ENCODE assay signal across 19 cellular contexts in genomic region chr1:93603581-93603980, GRCh38.
"Had no signal": no experiment of that assay in that cellular context is flagged by ENCODE, and none has a peak within 500 bp of the region (broad histone marks: within the 10 kb centered on the region; RNA-seq: fewer than 3 reads in every experiment).

No MANE protein-coding gene starts in this region.

- H2AFZ ChIP-seq: hepatocyte, neural progenitor cell had no signal

- H3K4me3 Mint-ChIP-seq: activated naive CD4-positive, alpha-beta T cell treated with anti-CD3 and anti-CD28 coated beads, Interleukin-2, amount 50 U/mL, for 24 hours; memory B cell; naive thymus-derived CD4-positive, alpha-beta T cell; neural progenitor cell; stimulated activated effector memory CD8-positive, alpha-beta T cell treated with anti-CD3 and anti-CD28 coated beads, Interleukin-12 subunit alpha, Interleukin-12 subunit beta, amount 100 ng/mL, for 72 hours; stimulated activated naive CD8-positive, alpha-beta T cell treated with anti-CD3 and anti-CD28 coated beads, Interleukin-15, amount 100 ng/mL, for 72 hours; T-helper 1 cell treated with Interleukin-12 subunit alpha and Interleukin-12 subunit beta and Interleukin-4 antibody, amounts not matched to agents 30 μg/mL and 1 μg/mL, for 36 hours; WTC11 had no signal

- H3K27ac Mint-ChIP-seq: activated naive CD4-positive, alpha-beta T cell treated with anti-CD3 and anti-CD28 coated beads, Interleukin-2, amount 50 U/mL, for 24 hours; memory B cell; naive thymus-derived CD4-positive, alpha-beta T cell; neural progenitor cell; stimulated activated effector memory CD8-positive, alpha-beta T cell treated with anti-CD3 and anti-CD28 coated beads, Interleukin-12 subunit alpha, Interleukin-12 subunit beta, amount 100 ng/mL, for 72 hours; stimulated activated naive CD8-positive, alpha-beta T cell treated with anti-CD3 and anti-CD28 coated beads, Interleukin-15, amount 100 ng/mL, for 72 hours; T-helper 1 cell treated with Interleukin-12 subunit alpha and Interleukin-12 subunit beta and Interleukin-4 antibody, amounts not matched to agents 30 μg/mL and 1 μg/mL, for 36 hours; WTC11 had no signal

- H3K9ac ChIP-seq: neural progenitor cell had no signal

- H3K9me3 Mint-ChIP-seq: activated naive CD4-positive, alpha-beta T cell treated with anti-CD3 and anti-CD28 coated beads, Interleukin-2, amount 50 U/mL, for 24 hours; memory B cell; naive thymus-derived CD4-positive, alpha-beta T cell; stimulated activated effector memory CD8-positive, alpha-beta T cell treated with anti-CD3 and anti-CD28 coated beads, Interleukin-12 subunit alpha, Interleukin-12 subunit beta, amount 100 ng/mL, for 72 hours; stimulated activated naive CD8-positive, alpha-beta T cell treated with anti-CD3 and anti-CD28 coated beads, Interleukin-15, amount 100 ng/mL, for 72 hours; T-helper 1 cell treated with Interleukin-12 subunit alpha and Interleukin-12 subunit beta and Interleukin-4 antibody, amounts not matched to agents 30 μg/mL and 1 μg/mL, for 36 hours; WTC11 had no signal

- H3K27ac ChIP-seq: body of pancreas, cardiac muscle cell, hepatocyte, neural progenitor cell, tibial artery had no signal

- H3K36me3 ChIP-seq: cardiac muscle cell, neural progenitor cell, tibial artery had no signal

- H3K27me3 ChIP-seq: body of pancreas, hepatocyte, neural progenitor cell, tibial artery had no signal

- H3K4me3 ChIP-seq: body of pancreas, cardiac muscle cell, hepatocyte, neural progenitor cell, tibial artery had no signal

- H3K9me3 ChIP-seq: body of pancreas, tibial artery had no signal

- H3K36me3 Mint-ChIP-seq: activated naive CD4-positive, alpha-beta T cell treated with anti-CD3 and anti-CD28 coated beads, Interleukin-2, amount 50 U/mL, for 24 hours; naive thymus-derived CD4-positive, alpha-beta T cell; WTC11 had no signal

- DNase-seq: activated gamma-delta T cell treated with Interleukin-2 at 50 U/mL for 16 hours; activated T-cell treated with anti-CD3 and anti-CD28 coated beads, Interleukin-2, amount 50 U/mL, for 1 hour; anterior cingulate cortex; body of pancreas; erythroblast; foreskin fibroblast; naive thymus-derived CD4-positive, alpha-beta T cell; stimulated activated CD4-positive, alpha-beta T cell treated with anti-CD3 and anti-CD28 coated beads, Interleukin-2, amount 100 ng/mL, for 24 hours; stimulated activated naive CD8-positive, alpha-beta T cell treated with anti-CD3 and anti-CD28 coated beads, Interleukin-15, amount 100 ng/mL, for 72 hours; T1000; tibial artery had no signal

- H3K27me3 Mint-ChIP-seq: memory B cell; stimulated activated naive CD8-positive, alpha-beta T cell treated with anti-CD3 and anti-CD28 coated beads, Interleukin-15, amount 100 ng/mL, for 72 hours had no signal

- H3K4me2 ChIP-seq: hepatocyte, neural progenitor cell had no signal
